8 cellular contexts compared by ENCODE assay signal in genomic region chr1:84299536-84300260, GRCh38. TPM values are rescaled to one million over a fixed set of nuclear protein-coding genes. Genes with fewer than 3 reads are reported as not detected.
A peak's percentile ranks its signal among the peaks of the same experiment; 100 is the strongest.
DNase-seq lines count a peak whose midpoint lies in the region; ATAC-seq and TF ChIP-seq lines count a peak whose summit lies in the region.

No MANE protein-coding gene starts in this region.

- no peak for TF ChIP-seq CTCF in colonic mucosa (IDR thresholded peaks at IDR 0.05)
- no peak for TF ChIP-seq CTCF in nephron (IDR thresholded peaks at IDR 0.05; ENCODE audit: unreplicated experiment in 3 of 3)

- H3K4me1 Mint-ChIP-seq in CD8-positive, alpha-beta memory T cell = peaks cover 26 to 48% (median 29%) of the 10 kb centered on the region in 3 donors
- peaks cover 60% of the 10 kb centered on the region for H3K4me1 Mint-ChIP-seq in nephron

- H3K36me3 Mint-ChIP-seq in CD8-positive, alpha-beta memory T cell = peaks cover 0 to 5% (median 4%) of the 10 kb centered on the region in 3 donors
- peaks cover 12% of the 10 kb centered on the region for H3K36me3 Mint-ChIP-seq in nephron (ENCODE audit: low read depth)

- H3K9me3 ChIP-seq in CD8-positive, alpha-beta memory T cell (ENCODE audit: low read length) = no peaks in the 10 kb centered on the region
- no peaks in the 10 kb centered on the region for H3K9me3 ChIP-seq in colonic mucosa

- POLR2A ChIA-PET in CD8-positive, alpha-beta memory T cell (lab: Charles Lee) = interaction anchor here (0.6 kb wide), 1 partner anchor 390 kb away, joined by 8 read pairs; no protein-coding TSS in a partner anchor

- H3K27ac ChIP-seq in CD8-positive, alpha-beta memory T cell (ENCODE audit: low read depth, low read length) = no peak overlapping the region
- H3K27ac ChIP-seq in colonic mucosa = peak overlapping the region; percentile 90

- ATAC-seq in HG02588 (IDR thresholded peaks at IDR 0.05; ENCODE audit: unreplicated experiment) = no peak

- H3K4me1 ChIP-seq in CD8-positive, alpha-beta memory T cell (ENCODE audit: insufficient read depth, low read length) = peaks cover 16% of the 10 kb centered on the region
- H3K4me1 ChIP-seq in colonic mucosa = no peaks in the 10 kb centered on the region

- H3K27ac Mint-ChIP-seq in CD8-positive, alpha-beta memory T cell = peak overlapping the region in 2 of 8 donors; percentile 4 to 17
- peak overlapping the region; percentile 94 to 99 (median 97) for H3K27ac Mint-ChIP-seq in nephron

- no peak overlapping the region for H3K4me3 ChIP-seq in CD8-positive, alpha-beta memory T cell (ENCODE audit: low read length)
- H3K4me3 ChIP-seq in colonic mucosa = peak overlapping the region; percentile 72

- H3K36me3 ChIP-seq in CD8-positive, alpha-beta memory T cell (ENCODE audit: insufficient read depth, low read length) = no peaks in the 10 kb centered on the region
- H3K36me3 ChIP-seq in colonic mucosa = no peaks in the 10 kb centered on the region

- H3K27me3 ChIP-seq in CD8-positive, alpha-beta memory T cell (ENCODE audit: insufficient read depth, low read length, poor library complexity, severe bottlenecking) = no peaks in the 10 kb centered on the region
- no peaks in the 10 kb centered on the region for H3K27me3 ChIP-seq in colonic mucosa

- peaks cover 0 to 2% (median 0%) of the 10 kb centered on the region in 5 donors for H3K9me3 Mint-ChIP-seq in CD8-positive, alpha-beta memory T cell
- peaks cover 17% of the 10 kb centered on the region for H3K9me3 Mint-ChIP-seq in nephron

- peak overlapping the region; percentile 77 to 93 (median 89) for H3K4me3 Mint-ChIP-seq in CD8-positive, alpha-beta memory T cell
- peak overlapping the region; percentile 89 to 96 (median 93) for H3K4me3 Mint-ChIP-seq in nephron

- peaks cover 11 to 17% of the 10 kb centered on the region in 2 donors for H3K27me3 Mint-ChIP-seq in CD8-positive, alpha-beta memory T cell
- H3K27me3 Mint-ChIP-seq in nephron (ENCODE audit: low read depth) = no peaks in the 10 kb centered on the region

- DNase-seq in CD8-positive, alpha-beta memory T cell = no peak
- DNase-seq in M059J (ENCODE audit: low read depth) = peak; percentile 17
- peak; percentile 45 for DNase-seq in colonic mucosa
- DNase-seq in iPS-NIHi11 (ENCODE audit: low spot score) = no peak
- DNase-seq in RPMI8226 = no peak
- DNase-seq in SHP77 (lab: John Stamatoyannopoulos, UW) = no peak

- intact Hi-C loops in colonic mucosa (cut with DNase I) = loop anchor here (10.0 kb wide), 1 partner anchor 155 kb away; the partner anchor contains the start of gene PRKACB

- CTCF ChIA-PET in CD8-positive, alpha-beta memory T cell (lab: Charles Lee) = no interaction called here

- H3K9ac ChIP-seq in colonic mucosa (ENCODE audit: low read depth in 2 of 2, low read length in 2 of 2) = peak overlapping the region; percentile 85 to 95

RNA-seq across cellular contexts. Expression of gene SAMD13, which starts 1.8 kb away (rescaled TPM):
- total RNA-seq in CD8-positive, alpha-beta memory T cell = under 1 TPM; 0.35 to 0.39 TPM
- 0.48 TPM for polyA plus RNA-seq in CD8-positive, alpha-beta memory T cell
- total RNA-seq in M059J (2014; rRNA removed; shearing (Covaris generic)) = 0.20 and 2.3 TPM in 2 replicates
- total RNA-seq in colonic mucosa = 10 to 100 TPM; 22.2 to 31.0 TPM

Comparison
In these comparisons a context has a peak if more than half of its experiments do, and no peak if none do; other contexts are left out.
1. DNase-seq: peak in M059J (single experiment) and colonic mucosa (single experiment); none in CD8-positive, alpha-beta memory T cell (0 of 5), iPS-NIHi11 (single experiment), RPMI8226 (single experiment) and SHP77 (0 of 2).